17 cellular contexts compared by ENCODE assay signal in the genomic region with DNA sequence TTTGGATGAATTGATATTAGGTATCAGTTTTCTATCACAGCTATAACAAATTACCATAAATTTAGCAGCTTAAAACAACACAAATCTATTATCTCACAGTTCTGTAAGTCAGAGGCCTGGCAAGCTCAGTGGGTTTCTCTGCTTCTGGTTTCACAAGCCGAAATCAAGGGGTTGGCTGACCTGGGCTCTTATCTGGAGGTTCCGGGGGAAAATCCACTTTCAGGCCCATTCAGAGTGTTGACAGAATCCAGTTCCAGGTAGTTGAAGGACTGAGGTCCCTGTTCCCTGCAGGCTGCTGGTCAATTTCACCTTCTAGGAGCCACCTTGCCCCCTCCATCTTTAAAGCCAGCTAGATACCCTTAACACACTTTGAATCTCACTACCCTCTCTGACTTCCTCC.
"Had no signal": no experiment of that assay in that cellular context is flagged by ENCODE, and none has a peak within 500 bp of the region (broad histone marks: within the 10 kb centered on the region; RNA-seq: fewer than 3 reads in every experiment).

No MANE protein-coding gene starts in this region.

- H3K27ac ChIP-seq: gastrocnemius medialis, parathyroid adenoma, spleen, uterus had no signal

- H3K9me3 ChIP-seq: gastrocnemius medialis, spleen, uterus had no signal

- H3K27me3 ChIP-seq: dorsolateral prefrontal cortex, gastrocnemius medialis, spleen, uterus had no signal

- H3K36me3 ChIP-seq: gastrocnemius medialis, spleen, uterus had no signal

- DNase-seq: activated CD4-positive, alpha-beta T cell treated with anti-CD3 and anti-CD28 coated beads for 1 hour; activated CD4-positive, alpha-beta T cell treated with anti-CD3 and anti-CD28 coated beads, Interleukin-2, amount 10 ng/mL, durations not matched to agents 7 days and 5 days; anterior cingulate cortex; effector memory CD4-positive, alpha-beta T cell; glutamatergic neuron; hippocampal formation; left colon; mesenchymal stem cell; naive thymus-derived CD8-positive, alpha-beta T cell; nucleus accumbens; spleen; T-helper 2 cell; trophoblast cell; uterus had no signal

- H3K4me3 ChIP-seq: dorsolateral prefrontal cortex, gastrocnemius medialis, spleen, uterus had no signal
